Comparison of ENCODE assay signal across 1 cellular context in the genomic region with DNA sequence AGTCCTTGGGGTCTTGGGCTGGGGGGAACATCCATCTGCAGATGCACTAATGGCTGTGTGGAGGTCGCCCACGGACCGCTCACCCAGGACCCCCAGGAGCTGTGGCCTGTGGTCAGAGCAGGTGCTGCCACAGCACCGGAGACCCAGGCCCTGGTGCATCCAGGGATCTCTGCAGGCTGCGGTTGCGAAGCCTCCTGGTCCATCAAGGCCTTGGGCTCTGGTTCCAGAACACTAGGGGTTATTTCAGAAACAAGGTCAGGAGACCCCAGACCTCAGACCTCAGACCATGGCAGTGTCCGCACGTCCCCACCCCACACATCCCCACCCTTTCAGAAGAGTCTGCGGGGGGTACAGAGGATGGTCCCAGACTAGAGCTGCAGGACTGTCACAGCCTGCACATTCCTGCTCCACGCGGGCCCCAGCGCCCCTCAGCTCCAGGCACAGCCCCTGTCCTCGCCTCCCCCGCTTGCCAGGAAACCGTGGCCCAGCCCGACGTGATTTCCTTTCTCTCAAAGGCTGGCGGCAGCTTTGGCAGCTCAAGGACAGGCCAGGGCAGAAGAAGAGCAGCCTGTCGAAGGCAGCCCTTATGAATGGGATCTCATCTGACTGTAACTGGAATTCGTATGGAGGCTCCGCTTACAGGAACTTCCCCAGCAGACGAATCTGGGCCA.
TF ChIP-seq lines count a peak whose summit lies in the region.

No MANE protein-coding gene starts in this region.

TF ChIP-seq in GM23338, 12 proteins besides CTCF, POLR2A, EP300 and RAD21 (continued from another document):
- TF ChIP-seq, protein P1, sequence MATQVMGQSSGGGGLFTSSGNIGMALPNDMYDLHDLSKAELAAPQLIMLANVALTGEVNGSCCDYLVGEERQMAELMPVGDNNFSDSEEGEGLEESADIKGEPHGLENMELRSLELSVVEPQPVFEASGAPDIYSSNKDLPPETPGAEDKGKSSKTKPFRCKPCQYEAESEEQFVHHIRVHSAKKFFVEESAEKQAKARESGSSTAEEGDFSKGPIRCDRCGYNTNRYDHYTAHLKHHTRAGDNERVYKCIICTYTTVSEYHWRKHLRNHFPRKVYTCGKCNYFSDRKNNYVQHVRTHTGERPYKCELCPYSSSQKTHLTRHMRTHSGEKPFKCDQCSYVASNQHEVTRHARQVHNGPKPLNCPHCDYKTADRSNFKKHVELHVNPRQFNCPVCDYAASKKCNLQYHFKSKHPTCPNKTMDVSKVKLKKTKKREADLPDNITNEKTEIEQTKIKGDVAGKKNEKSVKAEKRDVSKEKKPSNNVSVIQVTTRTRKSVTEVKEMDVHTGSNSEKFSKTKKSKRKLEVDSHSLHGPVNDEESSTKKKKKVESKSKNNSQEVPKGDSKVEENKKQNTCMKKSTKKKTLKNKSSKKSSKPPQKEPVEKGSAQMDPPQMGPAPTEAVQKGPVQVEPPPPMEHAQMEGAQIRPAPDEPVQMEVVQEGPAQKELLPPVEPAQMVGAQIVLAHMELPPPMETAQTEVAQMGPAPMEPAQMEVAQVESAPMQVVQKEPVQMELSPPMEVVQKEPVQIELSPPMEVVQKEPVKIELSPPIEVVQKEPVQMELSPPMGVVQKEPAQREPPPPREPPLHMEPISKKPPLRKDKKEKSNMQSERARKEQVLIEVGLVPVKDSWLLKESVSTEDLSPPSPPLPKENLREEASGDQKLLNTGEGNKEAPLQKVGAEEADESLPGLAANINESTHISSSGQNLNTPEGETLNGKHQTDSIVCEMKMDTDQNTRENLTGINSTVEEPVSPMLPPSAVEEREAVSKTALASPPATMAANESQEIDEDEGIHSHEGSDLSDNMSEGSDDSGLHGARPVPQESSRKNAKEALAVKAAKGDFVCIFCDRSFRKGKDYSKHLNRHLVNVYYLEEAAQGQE (IDR thresholded peaks at IDR 0.05; ENCODE audit: unreplicated experiment) = no peak
- TF ChIP-seq ZNF114 (CRISPR knock-in tag; IDR thresholded peaks at IDR 0.05) (no peak), NANOG (IDR thresholded peaks at IDR 0.05; ENCODE audit: borderline replicate concordance) (no peak), EZH2phosphoT487 (IDR thresholded peaks at IDR 0.05; ENCODE audit: unreplicated experiment) (no peak)
